In the genomic region with DNA sequence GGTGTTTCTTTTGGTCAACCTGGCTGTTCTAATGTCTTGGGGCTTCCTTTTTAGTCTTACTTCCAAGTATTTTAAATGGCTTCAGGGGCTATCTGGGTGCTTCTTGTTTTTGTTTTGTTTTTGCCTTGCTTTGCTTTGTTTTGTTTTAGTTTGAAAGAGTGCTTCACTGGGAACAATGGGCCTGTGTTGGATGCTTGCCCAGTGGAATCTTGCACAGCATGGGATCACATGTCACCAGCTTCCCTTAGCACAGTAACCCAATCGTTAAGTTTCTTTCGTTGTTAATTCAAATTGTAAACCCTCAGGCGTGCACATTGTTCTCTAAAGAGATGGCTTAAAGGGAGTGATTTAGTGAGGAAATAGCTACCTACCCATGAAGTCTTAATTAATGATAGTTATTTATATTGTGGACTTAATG, we compare ENCODE assay signal across 10 cellular contexts. TPM values are rescaled to one million over a fixed set of nuclear protein-coding genes. Genes with fewer than 3 reads are reported as not detected.
A peak's percentile ranks its signal among the peaks of the same experiment; 100 is the strongest.
DNase-seq lines count a peak whose midpoint lies in the region; ATAC-seq and FAIRE-seq lines count a peak whose summit lies in the region.
"Had no signal": no experiment of that assay in that cellular context is flagged by ENCODE, and none has a peak within 500 bp of the region (broad histone marks: within the 10 kb centered on the region; RNA-seq: fewer than 3 reads in every experiment).

No MANE protein-coding gene starts in this region.

- in situ Hi-C loops in HAP-1 (cut with MboI; ENCODE audit: low sequenced_read_pairs), result no loop called here

- H3K27ac Mint-ChIP-seq in stimulated activated naive CD8-positive, alpha-beta T cell treated with anti-CD3 and anti-CD28 coated beads, Interleukin-15, amount 100 ng/mL, for 72 hours, result no peak overlapping the region

- ATAC-seq in HG02870 (IDR thresholded peaks at IDR 0.05; ENCODE audit: unreplicated experiment), result no peak
- ATAC-seq in GM18870 (IDR thresholded peaks at IDR 0.05; ENCODE audit: unreplicated experiment), result no peak
- no peak for ATAC-seq in stimulated activated naive CD8-positive, alpha-beta T cell treated with anti-CD3 and anti-CD28 coated beads, Interleukin-15, amount 100 ng/mL, for 72 hours

- FAIRE-seq in frontal cortex (lab: Jason Lieb, UNC), result peak; percentile 85

- no peaks in the 10 kb centered on the region for H3K9me3 ChIP-seq in HAP-1

- H3K4me1 ChIP-seq in HAP-1, result peaks cover 20% of the 10 kb centered on the region

- H3K4me3 Mint-ChIP-seq in stimulated activated naive CD8-positive, alpha-beta T cell treated with anti-CD3 and anti-CD28 coated beads, Interleukin-15, amount 100 ng/mL, for 72 hours, result no peak overlapping the region

- H3K4me3 ChIP-seq in HAP-1, result no peak overlapping the region

- H3K4me1 Mint-ChIP-seq in stimulated activated naive CD8-positive, alpha-beta T cell treated with anti-CD3 and anti-CD28 coated beads, Interleukin-15, amount 100 ng/mL, for 72 hours, result no peaks in the 10 kb centered on the region

- H3K36me3 ChIP-seq in HAP-1 (replicated peaks), result no peaks in the 10 kb centered on the region

- H3K27me3 Mint-ChIP-seq in stimulated activated naive CD8-positive, alpha-beta T cell treated with anti-CD3 and anti-CD28 coated beads, Interleukin-15, amount 100 ng/mL, for 72 hours, result no peaks in the 10 kb centered on the region

- no peaks in the 10 kb centered on the region for H3K9me3 Mint-ChIP-seq in stimulated activated naive CD8-positive, alpha-beta T cell treated with anti-CD3 and anti-CD28 coated beads, Interleukin-15, amount 100 ng/mL, for 72 hours

- intact Hi-C loops in posterior cingulate gyrus (cut with DNase I), result loop anchor here (2.0 kb wide), 1 partner anchor 44 kb away; no protein-coding TSS in a partner anchor

- DNase-seq in HAP-1 (ENCODE audit: low spot score in 2 of 2), result peak; percentile 92
- DNase-seq in NCI-H748 treated with DMSO at 0.1 percent for 48 hours (lab: John Stamatoyannopoulos, UW), result peak; percentile 95
- DNase-seq in frontal cortex (ENCODE audit: low spot score in 2 of 2), result no peak
- peak in 7 of 10 donors; percentile 24 to 89 (median 47) for DNase-seq in posterior cingulate gyrus
- DNase-seq in stimulated activated naive CD8-positive, alpha-beta T cell treated with anti-CD3 and anti-CD28 coated beads, Interleukin-15, amount 100 ng/mL, for 72 hours, result no peak
- DNase-seq in activated CD4-positive, alpha-beta T cell treated with anti-CD3 and anti-CD28 coated beads for 1 hour, result no peak
- DNase-seq: effector memory CD4-positive, alpha-beta T cell had no signal

- peaks cover 34% of the 10 kb centered on the region for H3K27me3 ChIP-seq in HAP-1 (ENCODE audit: low read depth)

RNA-seq across cellular contexts. Expression of gene COL17A1, which starts 8.9 kb away (rescaled TPM):
- under 0.01 TPM for total RNA-seq in frontal cortex
- total RNA-seq: T-helper 1 cell treated with Interleukin-12 subunit alpha and Interleukin-12 subunit beta and Interleukin-4 antibody, amounts not matched to agents 30 ng/mL and 1 ng/mL, for 36 hours had no signal

RNA-seq across cellular contexts. Expression of gene SFR1, which starts 45.2 kb away (rescaled TPM):
- total RNA-seq in frontal cortex, result 15.5 TPM

Comparison
In these comparisons a context has a peak if more than half of its experiments do, and no peak if none do; other contexts are left out.
1. DNase-seq: peak in HAP-1 (2 of 2), NCI-H748 treated with DMSO at 0.1 percent for 48 hours (single experiment) and posterior cingulate gyrus (7 of 10); none in frontal cortex (0 of 2), stimulated activated naive CD8-positive, alpha-beta T cell treated with anti-CD3 and anti-CD28 coated beads, Interleukin-15, amount 100 ng/mL, for 72 hours (0 of 2) and activated CD4-positive, alpha-beta T cell treated with anti-CD3 and anti-CD28 coated beads for 1 hour (single experiment).